9 cellular contexts compared by ENCODE assay signal in the genomic region with DNA sequence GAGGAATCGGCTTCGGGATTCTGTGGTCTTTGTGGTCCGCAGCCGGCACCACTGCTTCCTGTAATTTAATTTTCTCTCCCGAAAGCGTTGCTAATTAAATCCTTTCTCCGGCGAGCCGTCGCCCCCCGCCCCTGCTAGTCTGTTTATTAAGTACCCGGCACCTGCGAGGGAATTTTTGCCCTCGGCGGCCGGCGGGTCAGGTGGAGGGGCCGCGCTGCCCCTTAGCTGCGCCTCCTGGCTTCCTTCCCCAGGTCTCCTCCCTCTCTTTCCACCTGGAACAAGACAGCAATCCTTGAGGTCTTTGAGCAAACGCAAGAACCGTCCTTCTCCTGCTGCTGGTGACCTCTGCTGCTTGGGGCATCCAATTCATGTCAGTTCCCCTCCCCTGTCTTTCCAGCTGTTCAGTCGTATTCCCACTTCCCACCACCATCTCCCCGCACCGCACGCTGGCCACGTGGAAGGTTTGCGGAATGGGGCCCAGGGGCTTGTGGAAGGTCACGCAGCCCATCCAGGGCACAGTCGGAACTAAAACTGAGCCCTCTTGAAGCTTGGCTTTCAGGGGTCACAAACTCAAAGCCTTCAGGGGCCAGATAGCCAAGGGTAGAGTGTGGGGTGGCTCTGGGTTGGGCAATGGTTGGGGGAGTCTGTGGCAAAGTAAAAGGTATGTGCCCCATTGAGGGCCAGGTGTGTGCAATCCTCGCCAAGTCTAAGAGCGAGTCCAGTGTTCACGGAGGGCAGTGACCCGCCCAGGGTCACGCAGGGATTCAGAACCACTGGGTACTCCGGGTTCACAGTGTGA. TPM values are rescaled to one million over a fixed set of nuclear protein-coding genes. Genes with fewer than 3 reads are reported as not detected.
DNase-seq lines count a peak whose midpoint lies in the region; ATAC-seq and TF ChIP-seq lines count a peak whose summit lies in the region.
"Had no signal": no experiment of that assay in that cellular context is flagged by ENCODE, and none has a peak within 500 bp of the region (broad histone marks: within the 10 kb centered on the region; RNA-seq: fewer than 3 reads in every experiment).

No MANE protein-coding gene starts in this region.

- no peaks in the 10 kb centered on the region for H3K9me2 ChIP-seq in OCI-LY1 (ENCODE audit: low read depth, low read length)

- TF ChIP-seq CTCF in OCI-LY1 (IDR thresholded peaks at IDR 0.05; ENCODE audit: low read length): peak; percentile 8; the same call in 1 of the 2 replicates
- peak; percentile 10 for TF ChIP-seq CTCF in psoas muscle (IDR thresholded peaks at IDR 0.05)

- H3K4me3 Mint-ChIP-seq in CD8-positive, alpha-beta memory T cell: peak overlapping the region; percentile 54 to 79 (median 70)

- no peaks in the 10 kb centered on the region for H3K36me3 ChIP-seq in CD8-positive, alpha-beta memory T cell (ENCODE audit: insufficient read depth, low read length)
- H3K36me3 ChIP-seq in OCI-LY1 (ENCODE audit: insufficient read depth, low read length): no peaks in the 10 kb centered on the region
- H3K36me3 ChIP-seq in esophagus (ENCODE audit: control insufficient read depth in 2 of 2, insufficient read depth in 2 of 2, low read length in 1 of 2): no peaks in the 10 kb centered on the region
- peaks cover 0 to 8% of the 10 kb centered on the region in 2 donors for H3K36me3 ChIP-seq in psoas muscle (ENCODE audit: insufficient read depth in 1 of 2, low read depth in 1 of 2)

- no peak overlapping the region for H2AFZ ChIP-seq in OCI-LY1 (ENCODE audit: low read length)

- no peaks in the 10 kb centered on the region for H3K36me3 Mint-ChIP-seq in CD8-positive, alpha-beta memory T cell

- no peaks in the 10 kb centered on the region for H3K9me3 Mint-ChIP-seq in CD8-positive, alpha-beta memory T cell

- WGBS in esophagus, 2 donors: 32 to 34% methylated on average over 32 to 36 of the region's 36 CpGs
- WGBS in psoas muscle, 3 donors: 28 to 35% (median 29%) methylated on average over 35 to 36 of the region's 36 CpGs

- ATAC-seq in psoas muscle: no peak
- ATAC-seq in GM21619 (IDR thresholded peaks at IDR 0.05; ENCODE audit: unreplicated experiment): no peak
- ATAC-seq in GM18511 (IDR thresholded peaks at IDR 0.05; ENCODE audit: unreplicated experiment): no peak

- no peaks in the 10 kb centered on the region for H3K79me2 ChIP-seq in OCI-LY1 (ENCODE audit: insufficient read depth, low read length)

- H3K4me1 ChIP-seq in CD8-positive, alpha-beta memory T cell (ENCODE audit: insufficient read depth, low read length): peaks cover 40% of the 10 kb centered on the region
- peaks cover 50% of the 10 kb centered on the region for H3K4me1 ChIP-seq in OCI-LY1 (ENCODE audit: insufficient read depth, low read length, severe bottlenecking)
- peaks cover 3 to 31% of the 10 kb centered on the region in 2 donors for H3K4me1 ChIP-seq in esophagus (ENCODE audit: control insufficient read depth in 2 of 2, insufficient read depth in 2 of 2, low read length in 1 of 2)
- peaks cover 38% of the 10 kb centered on the region for H3K4me1 ChIP-seq in psoas muscle

- intact Hi-C loops in psoas muscle (cut with DNase I): no loop called here

- H3K4me2 ChIP-seq in OCI-LY1 (ENCODE audit: low read length): peak overlapping the region; percentile 67

- no peaks in the 10 kb centered on the region for H3K9me3 ChIP-seq in CD8-positive, alpha-beta memory T cell (ENCODE audit: low read length)
- H3K9me3 ChIP-seq in OCI-LY1 (ENCODE audit: low read length) (no peaks in the 10 kb centered on the region), esophagus (ENCODE audit: control insufficient read depth in 2 of 2, insufficient read depth in 1 of 2, low read depth in 1 of 2, low read length in 1 of 2) (no peaks in the 10 kb centered on the region), psoas muscle (no peaks in the 10 kb centered on the region)

- CTCF ChIA-PET in CD8-positive, alpha-beta memory T cell (lab: Charles Lee): interaction anchor here (0.8 to 5.7 kb wide), 4 partner anchors 10 to 191 kb away, joined by 3 to 38 read pairs (median 6); no protein-coding TSS in a partner anchor

- POLR2A ChIA-PET in CD8-positive, alpha-beta memory T cell (lab: Charles Lee): interaction anchor here (0.8 kb wide), 1 partner anchor 30 kb away, joined by 4 read pairs; no protein-coding TSS in a partner anchor

- H3K27ac ChIP-seq in CD8-positive, alpha-beta memory T cell (ENCODE audit: low read depth, low read length): no peak overlapping the region
- H3K27ac ChIP-seq in OCI-LY1 (ENCODE audit: low read depth, low read length, poor library complexity, severe bottlenecking) (no peak overlapping the region), esophagus (ENCODE audit: low read depth in 2 of 2, low read length in 1 of 2) (no peak overlapping the region), psoas muscle (no peak overlapping the region)

- H3K4me1 Mint-ChIP-seq in CD8-positive, alpha-beta memory T cell: peaks cover 27 to 52% (median 47%) of the 10 kb centered on the region in 3 donors

- DNase-seq in CD8-positive, alpha-beta memory T cell: no peak
- DNase-seq in psoas muscle (no peak), NCI-H2196 (lab: John Stamatoyannopoulos, UW; ENCODE audit: unreplicated experiment) (no peak)
- no peak for DNase-seq in stimulated activated naive CD4-positive, alpha-beta T cell treated with Interleukin-2 at 50 U/mL for 16 hours (lab: John Stamatoyannopoulos, UW)

- H3K27me3 ChIP-seq in CD8-positive, alpha-beta memory T cell (ENCODE audit: insufficient read depth, low read length, poor library complexity, severe bottlenecking): peaks cover 9% of the 10 kb centered on the region
- H3K27me3 ChIP-seq in OCI-LY1 (ENCODE audit: insufficient read depth, low read length) (no peaks in the 10 kb centered on the region), esophagus (ENCODE audit: control insufficient read depth in 1 of 2, insufficient read depth in 2 of 2, low read length in 2 of 2) (no peaks in the 10 kb centered on the region), psoas muscle (ENCODE audit: insufficient read depth in 3 of 3, low read length in 2 of 3) (no peaks in the 10 kb centered on the region)

- H4K20me1 ChIP-seq in OCI-LY1 (ENCODE audit: insufficient read depth, low read length): no peaks in the 10 kb centered on the region

- H3K4me3 ChIP-seq in CD8-positive, alpha-beta memory T cell (ENCODE audit: low read length): peak overlapping the region; percentile 84
- peak overlapping the region; percentile 64 for H3K4me3 ChIP-seq in OCI-LY1 (ENCODE audit: low read depth, low read length, poor library complexity, severe bottlenecking)
- peak overlapping the region; percentile 37 to 66 for H3K4me3 ChIP-seq in esophagus (ENCODE audit: low read depth in 1 of 2, low read length in 2 of 2)
- H3K4me3 ChIP-seq in psoas muscle: peak overlapping the region; percentile 65

- H3K27ac Mint-ChIP-seq in CD8-positive, alpha-beta memory T cell: peak overlapping the region in 4 of 8 donors; percentile 29 to 74 (median 62)

- peak overlapping the region; percentile 40; the same call in 1 of the 2 replicates for H3K9ac ChIP-seq in OCI-LY1 (ENCODE audit: low read length)

- H3K27me3 Mint-ChIP-seq in CD8-positive, alpha-beta memory T cell: peaks cover 11 to 15% of the 10 kb centered on the region in 2 donors

- H3F3A ChIP-seq in OCI-LY1 (ENCODE audit: insufficient read depth, low read length): peaks cover 12% of the 10 kb centered on the region; the same call in 1 of the 2 replicates

RNA-seq across cellular contexts. Expression of a gene that starts 16.1 kb away (rescaled TPM):
- not detected for total RNA-seq in CD8-positive, alpha-beta memory T cell
- not detected for polyA plus RNA-seq in CD8-positive, alpha-beta memory T cell
- polyA plus RNA-seq in esophagus (not detected), psoas muscle (under 1 TPM in 2 of 3 donors, not detected in 1; 0.01 to 0.04 TPM)
- total RNA-seq in psoas muscle: not detected
- total RNA-seq: fibroblast of lung had no signal
- polyA plus RNA-seq: fibroblast of lung had no signal

RNA-seq across cellular contexts. Expression of a gene that starts 27.4 kb away (rescaled TPM):
- total RNA-seq in CD8-positive, alpha-beta memory T cell: 10 to 100 TPM; 10.5 to 12.7 TPM
- 6.2 TPM for polyA plus RNA-seq in CD8-positive, alpha-beta memory T cell
- polyA plus RNA-seq in esophagus: 10 to 100 TPM in 1 of 2 donors, 1 to 10 TPM in 1; 9.3 to 12.0 TPM
- 100 to 1,000 TPM in 3 of 4 donors, 10 to 100 TPM in 1; 83.8 to 133 (median 112) TPM for total RNA-seq in psoas muscle
- polyA plus RNA-seq in psoas muscle: 100 to 1,000 TPM in 1 of 3 donors, 10 to 100 TPM in 2; 23.1 to 116 (median 54.9) TPM

RNA-seq across cellular contexts. Expression of a gene that starts 56.1 kb away (rescaled TPM):
- total RNA-seq in CD8-positive, alpha-beta memory T cell: under 1 TPM; 0.64 to 0.68 TPM
- 0.28 TPM for polyA plus RNA-seq in CD8-positive, alpha-beta memory T cell
- 10 to 100 TPM in 1 of 2 donors, 1 to 10 TPM in 1; 3.7 to 11.1 TPM for polyA plus RNA-seq in esophagus
- under 1 TPM in 3 of 4 donors, not detected in 1; 0.04 to 0.58 (median 0.32) TPM for total RNA-seq in psoas muscle
- polyA plus RNA-seq in psoas muscle: under 1 TPM in 1 of 3 donors, not detected in 2; 0.09 TPM
- polyA plus RNA-seq: fibroblast of lung had no signal
